ENCODE assay signal across 1 cellular context in genomic region chr6:26251354-26252081, GRCh38.
TF ChIP-seq lines count a peak whose summit lies in the region.

No MANE protein-coding gene starts in this region.

TF ChIP-seq in HepG2, 621 proteins besides CTCF, POLR2A, EP300 and RAD21 (continued from another document and continues in another):
- no peak for TF ChIP-seq PRDM4 (CRISPR knock-in tag; IDR thresholded peaks at IDR 0.05; ENCODE audit: borderline replicate concordance)
- TF ChIP-seq ZNF776 (CRISPR knock-in tag; IDR thresholded peaks at IDR 0.05), result peak; percentile 62; the same call in 1 of the 2 replicates
- no peak for TF ChIP-seq SNAPC2 (CRISPR knock-in tag; IDR thresholded peaks at IDR 0.05)
- 0 out of 2 replicates have a peak, but pooled peaks have one; percentile 52 for TF ChIP-seq SNAPC4 (CRISPR knock-in tag; IDR thresholded peaks at IDR 0.05)
- TF ChIP-seq ZNF354B (CRISPR knock-in tag; IDR thresholded peaks at IDR 0.05), result no peak
- 0 out of 2 replicates have a peak, but pooled peaks have one; percentile 57 for TF ChIP-seq ZNF280B (CRISPR knock-in tag; IDR thresholded peaks at IDR 0.05; ENCODE audit: borderline replicate concordance)
- no peak for TF ChIP-seq SOX6 (IDR thresholded peaks at IDR 0.05)
- peak; percentile 54; the same call in 1 of the 2 replicates for TF ChIP-seq SOX6 (CRISPR knock-in tag; IDR thresholded peaks at IDR 0.05)
- TF ChIP-seq ELK4 (CRISPR knock-in tag; IDR thresholded peaks at IDR 0.05; ENCODE audit: borderline replicate concordance), result 0 out of 2 replicates have a peak, but pooled peaks have one; percentile 53
- peak; percentile 63; the same call in 1 of the 2 replicates for TF ChIP-seq NKX3-1 (CRISPR knock-in tag; IDR thresholded peaks at IDR 0.05)
- no peak for TF ChIP-seq NR0B2 (CRISPR knock-in tag; IDR thresholded peaks at IDR 0.05)
- TF ChIP-seq ZNF263 (CRISPR knock-in tag; IDR thresholded peaks at IDR 0.05), result peak; percentile 40; the same call in 1 of the 2 replicates
- no peak for TF ChIP-seq ZXDC (CRISPR knock-in tag; IDR thresholded peaks at IDR 0.05)
- TF ChIP-seq ZNF788 (CRISPR knock-in tag; IDR thresholded peaks at IDR 0.05; ENCODE audit: borderline replicate concordance), result 0 out of 2 replicates have a peak, but pooled peaks have one; percentile 23
- TF ChIP-seq CHD4 (IDR thresholded peaks at IDR 0.05; ENCODE audit: borderline replicate concordance, low read length), result no peak
- no peak for TF ChIP-seq CREBL2 (CRISPR knock-in tag; IDR thresholded peaks at IDR 0.05; ENCODE audit: borderline replicate concordance)
- TF ChIP-seq CCDC6 (CRISPR knock-in tag; IDR thresholded peaks at IDR 0.05), result no peak
- no peak for TF ChIP-seq ZBTB25 (CRISPR knock-in tag; IDR thresholded peaks at IDR 0.05)
- TF ChIP-seq ATRX (CRISPR knock-in tag; IDR thresholded peaks at IDR 0.05; ENCODE audit: borderline replicate concordance), result no peak
- peak; percentile 16; the same call in 1 of the 2 replicates for TF ChIP-seq HDAC2 (CRISPR knock-in tag; IDR thresholded peaks at IDR 0.05)
- TF ChIP-seq ZNF350 (CRISPR knock-in tag; IDR thresholded peaks at IDR 0.05; ENCODE audit: borderline replicate concordance, low read depth), result no peak
- no peak for TF ChIP-seq KAT2B (IDR thresholded peaks at IDR 0.05; ENCODE audit: borderline replicate concordance, low read depth, low read length)
- no peak for TF ChIP-seq SRSF4 (IDR thresholded peaks at IDR 0.05; ENCODE audit: low read depth, low read length, poor library complexity, severe bottlenecking)
- no peak for TF ChIP-seq HNF4A (CRISPR knock-in tag; IDR thresholded peaks at IDR 0.05)
- TF ChIP-seq ZSCAN5A (CRISPR knock-in tag; IDR thresholded peaks at IDR 0.05; ENCODE audit: borderline replicate concordance), result no peak
- 0 out of 2 replicates have a peak, but pooled peaks have one; percentile 17 for TF ChIP-seq TFDP1 (CRISPR knock-in tag; IDR thresholded peaks at IDR 0.05; ENCODE audit: borderline replicate concordance)
- no peak for TF ChIP-seq RARA (CRISPR knock-in tag; IDR thresholded peaks at IDR 0.05)
- peak; percentile 64; the same call in 1 of the 2 replicates for TF ChIP-seq HDAC1 (CRISPR knock-in tag; IDR thresholded peaks at IDR 0.05)
- TF ChIP-seq ZIK1 (CRISPR knock-in tag; IDR thresholded peaks at IDR 0.05; ENCODE audit: borderline replicate concordance, low read depth), result no peak
- TF ChIP-seq HNRNPLL (IDR thresholded peaks at IDR 0.05; ENCODE audit: low read depth, low read length, poor library complexity, severe bottlenecking), result peak; percentile 33
- TF ChIP-seq PLSCR1 (CRISPR knock-in tag; IDR thresholded peaks at IDR 0.05; ENCODE audit: borderline replicate concordance), result no peak
- TF ChIP-seq ARHGAP35 (CRISPR knock-in tag; IDR thresholded peaks at IDR 0.05; ENCODE audit: borderline replicate concordance), result 0 out of 2 replicates have a peak, but pooled peaks have one; percentile 36
- TF ChIP-seq SMAD9 (CRISPR knock-in tag; IDR thresholded peaks at IDR 0.05), result 0 out of 2 replicates have a peak, but pooled peaks have one; percentile 79
- TF ChIP-seq RXRA (CRISPR knock-in tag; IDR thresholded peaks at IDR 0.05), result peak; percentile 33; the same call in 1 of the 2 replicates
- TF ChIP-seq NR2F6 (IDR thresholded peaks at IDR 0.05), result no peak
- TF ChIP-seq NR2F6 (CRISPR knock-in tag; IDR thresholded peaks at IDR 0.05), result no peak
